11 cellular contexts compared by ENCODE assay signal in genomic region chr6:32174416-32174815, GRCh38. TPM values are rescaled to one million over a fixed set of nuclear protein-coding genes. Genes with fewer than 3 reads are reported as not detected.
A peak's percentile ranks its signal among the peaks of the same experiment; 100 is the strongest.
DNase-seq lines count a peak whose midpoint lies in the region; ATAC-seq and TF ChIP-seq lines count a peak whose summit lies in the region.
"Had no signal": no experiment of that assay in that cellular context is flagged by ENCODE, and none has a peak within 500 bp of the region (broad histone marks: within the 10 kb centered on the region; RNA-seq: fewer than 3 reads in every experiment).

No MANE protein-coding gene starts in this region.

- H3K9me3 Mint-ChIP-seq in CD8-positive, alpha-beta memory T cell = no peaks in the 10 kb centered on the region
- no peaks in the 10 kb centered on the region for H3K9me3 Mint-ChIP-seq in chondrocyte (ENCODE audit: low read depth)
- no peaks in the 10 kb centered on the region for H3K9me3 Mint-ChIP-seq in natural killer cell

- in situ Hi-C loops in HAP-1 (cut with MboI; ENCODE audit: low sequenced_read_pairs) = no loop called here

- H3K4me3 ChIP-seq in CD8-positive, alpha-beta memory T cell (ENCODE audit: low read length) = no peak overlapping the region
- peak overlapping the region; percentile 88 for H3K4me3 ChIP-seq in Loucy (ENCODE audit: low read length, poor library complexity, severe bottlenecking)
- H3K4me3 ChIP-seq in HAP-1 = no peak overlapping the region

- H4K20me1 ChIP-seq in Loucy (ENCODE audit: insufficient read depth, low read length, poor library complexity, severe bottlenecking) = no peaks in the 10 kb centered on the region

- no peak overlapping the region for H3K27ac ChIP-seq in CD8-positive, alpha-beta memory T cell (ENCODE audit: low read depth, low read length)
- H3K27ac ChIP-seq: thyroid gland had no signal

- peaks cover 0 to 35% (median 14%) of the 10 kb centered on the region in 3 donors for H3K36me3 Mint-ChIP-seq in CD8-positive, alpha-beta memory T cell
- peaks cover 13% of the 10 kb centered on the region for H3K36me3 Mint-ChIP-seq in chondrocyte (ENCODE audit: low read depth)
- no peaks in the 10 kb centered on the region for H3K36me3 Mint-ChIP-seq in natural killer cell

- H3K27ac Mint-ChIP-seq in CD8-positive, alpha-beta memory T cell = peak overlapping the region in 6 of 8 donors; percentile 11 to 89 (median 36)
- H3K27ac Mint-ChIP-seq in chondrocyte (ENCODE audit: unreplicated experiment) (no peak overlapping the region), natural killer cell (no peak overlapping the region)

- peaks cover 43% of the 10 kb centered on the region for H3K79me2 ChIP-seq in Loucy (ENCODE audit: insufficient read depth, low read length)

- H3K4me3 Mint-ChIP-seq in CD8-positive, alpha-beta memory T cell = peak overlapping the region; percentile 14 to 99 (median 80)
- H3K4me3 Mint-ChIP-seq in chondrocyte (ENCODE audit: unreplicated experiment) (peak overlapping the region; percentile 81), natural killer cell (peak overlapping the region; percentile 97)

- ATAC-seq in natural killer cell (no peak), HG03342 (IDR thresholded peaks at IDR 0.05; ENCODE audit: unreplicated experiment) (no peak), GM21390 (IDR thresholded peaks at IDR 0.05; ENCODE audit: unreplicated experiment) (no peak)

- intact Hi-C loops in natural killer cell (cut with micrococcal nuclease) = loop anchor here (10.0 kb wide), 1 partner anchor 510 kb away; the partner anchor contains the start of genes C6orf47, CSNK2B, GPANK1 and LY6G5B

- H3K9ac ChIP-seq in Loucy (ENCODE audit: low read depth, low read length, poor library complexity, severe bottlenecking) = peak overlapping the region; percentile 8

- H3K27me3 ChIP-seq in CD8-positive, alpha-beta memory T cell (ENCODE audit: insufficient read depth, low read length, poor library complexity, severe bottlenecking) = no peaks in the 10 kb centered on the region
- H3K27me3 ChIP-seq in Loucy (ENCODE audit: insufficient read depth, low read length, poor library complexity, severe bottlenecking) = no peaks in the 10 kb centered on the region
- H3K27me3 ChIP-seq in HAP-1 (ENCODE audit: low read depth) = no peaks in the 10 kb centered on the region
- H3K27me3 ChIP-seq: ascending aorta, thyroid gland had no signal

- H2AFZ ChIP-seq in Loucy (ENCODE audit: low read length) = no peak overlapping the region

- H3K4me1 Mint-ChIP-seq in CD8-positive, alpha-beta memory T cell = peaks cover 52 to 71% (median 65%) of the 10 kb centered on the region in 3 donors
- H3K4me1 Mint-ChIP-seq in chondrocyte (ENCODE audit: low read depth) (peaks cover 54% of the 10 kb centered on the region), natural killer cell (peaks cover 54 to 71% of the 10 kb centered on the region in 2 donors)

- POLR2A ChIA-PET in CD8-positive, alpha-beta memory T cell (lab: Charles Lee) = no interaction called here

- peaks cover 4% of the 10 kb centered on the region; the same call in 1 of the 2 replicates for H3F3A ChIP-seq in Loucy (ENCODE audit: low read depth)

- H3K27me3 Mint-ChIP-seq in CD8-positive, alpha-beta memory T cell = no peaks in the 10 kb centered on the region
- H3K27me3 Mint-ChIP-seq in chondrocyte (ENCODE audit: low read depth) = no peaks in the 10 kb centered on the region
- H3K27me3 Mint-ChIP-seq in natural killer cell (ENCODE audit: low read depth in 2 of 2) = no peaks in the 10 kb centered on the region

- DNase-seq in CD8-positive, alpha-beta memory T cell = no peak
- DNase-seq in chondrocyte (ENCODE audit: low spot score) (no peak), natural killer cell (no peak), HAP-1 (ENCODE audit: low spot score in 2 of 2) (no peak)
- DNase-seq: activated CD4-positive, alpha-beta T cell treated with anti-CD3 and anti-CD28 coated beads for 4 hours; KBM-7; thyroid gland had no signal

- H3K4me2 ChIP-seq in Loucy (ENCODE audit: low read depth, low read length, poor library complexity, severe bottlenecking) = peak overlapping the region; percentile 85

- TF ChIP-seq CTCF in Loucy (conservative IDR thresholded peaks at IDR 0.05; ENCODE audit: low read length) (no peak), chondrocyte (IDR thresholded peaks at IDR 0.05) (no peak), natural killer cell (IDR thresholded peaks at IDR 0.05) (no peak)

- peaks cover 51% of the 10 kb centered on the region for H3K4me1 ChIP-seq in CD8-positive, alpha-beta memory T cell (ENCODE audit: insufficient read depth, low read length)
- H3K4me1 ChIP-seq in Loucy (ENCODE audit: insufficient read depth, low read length, poor library complexity, severe bottlenecking) (peaks cover 40% of the 10 kb centered on the region), HAP-1 (peaks cover 19% of the 10 kb centered on the region)

- CTCF ChIA-PET in CD8-positive, alpha-beta memory T cell (lab: Charles Lee) = no interaction called here

- H3K9me3 ChIP-seq in CD8-positive, alpha-beta memory T cell (ENCODE audit: low read length) = no peaks in the 10 kb centered on the region
- H3K9me3 ChIP-seq in Loucy (ENCODE audit: insufficient read depth, low read depth, low read length) (no peaks in the 10 kb centered on the region), HAP-1 (no peaks in the 10 kb centered on the region)
- H3K9me3 ChIP-seq: ascending aorta, thyroid gland had no signal

- H3K36me3 ChIP-seq in CD8-positive, alpha-beta memory T cell (ENCODE audit: insufficient read depth, low read length) = peaks cover 7% of the 10 kb centered on the region
- H3K36me3 ChIP-seq in Loucy (ENCODE audit: insufficient read depth, low read length) (no peaks in the 10 kb centered on the region), HAP-1 (replicated peaks) (peaks cover 14% of the 10 kb centered on the region)

- H3K9me2 ChIP-seq in Loucy (replicated peaks; ENCODE audit: low read depth, low read length) = no peaks in the 10 kb centered on the region

RNA-seq across cellular contexts. Expression of gene AGPAT1, which starts 1.5 kb away (rescaled TPM):
- 10 to 100 TPM; 42.5 to 42.6 TPM for total RNA-seq in CD8-positive, alpha-beta memory T cell
- polyA plus RNA-seq in CD8-positive, alpha-beta memory T cell = 23.5 TPM
- total RNA-seq in chondrocyte = 66.7 to 77.2 TPM (median 67.0 TPM) in 3 replicates
- 10 to 100 TPM; 29.5 to 31.9 (median 31.2) TPM for total RNA-seq in natural killer cell

RNA-seq across cellular contexts. Expression of gene RNF5, which starts 3.8 kb away (rescaled TPM):
- total RNA-seq in CD8-positive, alpha-beta memory T cell = 10 to 100 TPM; 52.7 to 52.9 TPM
- polyA plus RNA-seq in CD8-positive, alpha-beta memory T cell = 110 TPM
- total RNA-seq in chondrocyte = 45.2 to 48.0 TPM (median 45.2 TPM) in 3 replicates
- total RNA-seq in natural killer cell = 10 to 100 TPM; 35.1 to 39.2 (median 36.6) TPM

RNA-seq across cellular contexts. Expression of gene AGER, which starts 9.6 kb away (rescaled TPM):
- total RNA-seq in CD8-positive, alpha-beta memory T cell = 10 to 100 TPM; 11.9 to 12.5 TPM
- not detected for polyA plus RNA-seq in CD8-positive, alpha-beta memory T cell
- total RNA-seq in chondrocyte (2.6 to 4.9 TPM (median 3.6 TPM) in 3 replicates), natural killer cell (10 to 100 TPM; 19.0 to 25.1 (median 22.9) TPM)

RNA-seq across cellular contexts. Expression of gene EGFL8, which starts 10.0 kb away (rescaled TPM):
- 1 to 10 TPM; 8.3 to 9.5 TPM for total RNA-seq in CD8-positive, alpha-beta memory T cell
- not detected for polyA plus RNA-seq in CD8-positive, alpha-beta memory T cell
- total RNA-seq in chondrocyte = 14.3 to 16.3 TPM (median 15.4 TPM) in 3 replicates
- 10 to 100 TPM; 18.2 to 22.9 (median 20.1) TPM for total RNA-seq in natural killer cell

RNA-seq across cellular contexts. Expression of gene PBX2, which starts 15.6 kb away (rescaled TPM):
- total RNA-seq in CD8-positive, alpha-beta memory T cell = 10 to 100 TPM; 63.5 to 69.4 TPM
- polyA plus RNA-seq in CD8-positive, alpha-beta memory T cell = 2.2 TPM
- total RNA-seq in chondrocyte (58.6 to 66.5 TPM (median 66.3 TPM) in 3 replicates), natural killer cell (100 to 1,000 TPM; 111 to 116 (median 112) TPM)

Comparison
In these comparisons a context has a peak if more than half of its experiments do, and no peak if none do; other contexts are left out.
1. H3K27ac Mint-ChIP-seq: peak in CD8-positive, alpha-beta memory T cell (6 of 8); none in chondrocyte (single experiment) and natural killer cell (0 of 2).
2. Peak in every context shown above with its lines, with median percentiles within 50 percentile points of each other: H3K4me3 Mint-ChIP-seq.